In the genomic region with DNA sequence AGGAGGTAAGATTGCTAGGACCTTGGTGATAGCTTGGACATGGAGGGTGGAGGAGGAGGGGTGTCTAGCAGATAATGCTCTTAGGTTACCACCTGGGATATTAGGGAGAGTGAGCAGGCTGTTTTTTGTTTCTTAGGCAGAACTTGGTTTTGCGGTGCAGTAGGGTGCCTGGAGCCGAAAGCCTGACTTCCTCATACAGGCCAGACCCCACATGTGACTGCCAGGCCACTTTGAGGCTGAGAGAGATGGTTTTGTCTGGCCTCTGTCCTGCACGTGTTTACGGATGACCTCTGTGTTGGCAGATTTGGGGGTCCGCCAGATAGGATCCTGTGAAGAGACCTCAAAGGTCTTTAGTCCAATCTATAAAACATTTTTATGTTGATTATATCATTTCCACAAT, we compare ENCODE assay signal across 8 cellular contexts. TPM values are rescaled to one million over a fixed set of nuclear protein-coding genes. Genes with fewer than 3 reads are reported as not detected.
"Had no signal": no experiment of that assay in that cellular context is flagged by ENCODE, and none has a peak within 500 bp of the region (broad histone marks: within the 10 kb centered on the region; RNA-seq: fewer than 3 reads in every experiment).

No MANE protein-coding gene starts in this region.

RNA-seq across cellular contexts. Expression of a gene that starts 47.3 kb away (rescaled TPM):
- total RNA-seq: activated CD4-positive, alpha-beta T cell treated with anti-CD3 and anti-CD28 coated beads, Interleukin-2, amount 10 ng/mL, durations not matched to agents 7 days and 5 days; activated CD8-positive, alpha-beta T cell treated with anti-CD3 and anti-CD28 coated beads, Interleukin-2, amount 10 ng/mL, durations not matched to agents 7 days and 5 days; ascending aorta; bronchial epithelial cell; gastrocnemius medialis; naive thymus-derived CD8-positive, alpha-beta T cell; occipital lobe; T-helper 2 cell treated with Interferon-gamma antibody and Interleukin-4, amounts not matched to agents 100 ng/mL and 5 ng/mL, for 36 hours had no signal
- polyA plus RNA-seq: naive thymus-derived CD8-positive, alpha-beta T cell had no signal
